8 cellular contexts compared by ENCODE assay signal in genomic region chr10:118259288-118259906, GRCh38.
A peak's percentile ranks its signal among the peaks of the same experiment; 100 is the strongest.
DNase-seq lines count a peak whose midpoint lies in the region; ATAC-seq and TF ChIP-seq lines count a peak whose summit lies in the region.

No MANE protein-coding gene starts in this region.

- no peak for ATAC-seq in HG03571 (IDR thresholded peaks at IDR 0.05; ENCODE audit: unreplicated experiment)

- peak; percentile 58 for TF ChIP-seq CTCF in foreskin fibroblast (IDR thresholded peaks at IDR 0.05; ENCODE audit: low read depth, low read length)

- DNase-seq in activated CD8-positive, alpha-beta memory T cell treated with anti-CD3 and anti-CD28 coated beads, Interleukin-2, amount 50 U/mL, for 48 hours: peak; percentile 73
- no peak for DNase-seq in activated CD8-positive, alpha-beta memory T cell treated with anti-CD3 and anti-CD28 coated beads, Interleukin-2, amount 50 U/mL, for 4 hours
- DNase-seq in HT-29 (ENCODE audit: low spot score) (peak; percentile 50), SKM-1 (lab: John Stamatoyannopoulos, UW; ENCODE audit: unreplicated experiment) (peak; percentile 33), foreskin fibroblast (peak in 1 of 2 donors; percentile 32)
- DNase-seq in stimulated activated CD4-positive, alpha-beta T cell treated with anti-CD3 and anti-CD28 coated beads, Interleukin-1b, Interleukin-23, amount 100 ng/mL, for 48 hours: peak; percentile 35
- no peak for DNase-seq in stimulated activated naive CD4-positive, alpha-beta T cell (lab: John Stamatoyannopoulos, UW)

- no peak overlapping the region for H3K4me3 ChIP-seq in foreskin fibroblast (ENCODE audit: low read depth in 1 of 2, low read length in 2 of 2)

Comparison
In these comparisons a context has a peak if more than half of its experiments do, and no peak if none do; other contexts are left out.
1. DNase-seq: peak in activated CD8-positive, alpha-beta memory T cell treated with anti-CD3 and anti-CD28 coated beads, Interleukin-2, amount 50 U/mL, for 48 hours (single experiment), HT-29 (single experiment), SKM-1 (single experiment) and stimulated activated CD4-positive, alpha-beta T cell treated with anti-CD3 and anti-CD28 coated beads, Interleukin-1b, Interleukin-23, amount 100 ng/mL, for 48 hours (single experiment); none in activated CD8-positive, alpha-beta memory T cell treated with anti-CD3 and anti-CD28 coated beads, Interleukin-2, amount 50 U/mL, for 4 hours (single experiment) and stimulated activated naive CD4-positive, alpha-beta T cell (0 of 6).